In the genomic region with DNA sequence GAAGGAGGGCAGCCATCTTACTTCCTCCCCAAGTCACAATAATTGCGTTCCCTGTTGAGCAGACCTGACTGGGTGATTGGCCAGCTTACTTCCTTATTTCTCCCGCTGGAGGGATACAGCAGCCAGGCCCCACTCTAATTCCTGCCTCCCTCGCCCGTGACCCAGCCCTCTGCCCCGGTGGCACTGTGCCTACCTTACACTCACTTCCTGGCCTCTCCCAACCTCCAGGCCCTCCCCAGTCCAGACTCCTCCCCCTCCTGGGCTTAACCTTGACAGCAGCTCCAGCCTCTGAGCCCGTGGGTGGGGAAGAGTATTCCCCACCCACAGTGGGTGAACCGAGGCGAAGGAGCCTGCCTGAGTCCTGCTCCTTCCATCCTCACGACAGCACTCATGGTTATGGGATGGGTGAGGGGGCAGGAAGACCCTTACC, we compare ENCODE assay signal across 8 cellular contexts. TPM values are rescaled to one million over a fixed set of nuclear protein-coding genes. Genes with fewer than 3 reads are reported as not detected.
DNase-seq lines count a peak whose midpoint lies in the region; ATAC-seq, FAIRE-seq and TF ChIP-seq lines count a peak whose summit lies in the region.

No MANE protein-coding gene starts in this region.

- intact Hi-C loops in endothelial cell of umbilical vein (cut with micrococcal nuclease) = loop anchor here (5.0 to 10.0 kb wide), 2 partner anchors 125 to 262 kb away; a partner anchor contains a TSS

- H3K27ac ChIP-seq in HEK293 (ENCODE audit: extremely low read depth, low read depth, low read length) = no peak overlapping the region
- H3K27ac ChIP-seq in endothelial cell of umbilical vein (ENCODE audit: insufficient read depth, low read depth, low read length) = peak overlapping the region; percentile 42
- H3K27ac ChIP-seq in rectal smooth muscle tissue (ENCODE audit: low read depth, low read length) = no peak overlapping the region

- H3K36me3 ChIP-seq in HEK293 (ENCODE audit: control insufficient read depth in 2 of 2, insufficient read depth in 1 of 2, low read length in 2 of 2) (peaks cover 8 to 49% of the 10 kb centered on the region in 2 experiments; a peak in 2 of 3 replicates), endothelial cell of umbilical vein (ENCODE audit: control insufficient read depth in 2 of 2, extremely low read depth in 1 of 2, insufficient read depth in 2 of 2, low read length in 2 of 2) (peaks cover 11 to 27% of the 10 kb centered on the region in 2 experiments), rectal smooth muscle tissue (ENCODE audit: control insufficient read depth, insufficient read depth, low read length) (peaks cover 23% of the 10 kb centered on the region)

- H3K9ac ChIP-seq in endothelial cell of umbilical vein (replicated peaks; ENCODE audit: extremely low read depth, insufficient read depth, low read length) = no peak overlapping the region
- H3K9ac ChIP-seq in rectal smooth muscle tissue (ENCODE audit: low read length) = no peak overlapping the region

- H3K4me3 ChIP-seq in HEK293 (ENCODE audit: low read depth, low read length) = no peak overlapping the region
- H3K4me3 ChIP-seq in endothelial cell of umbilical vein (replicated peaks in 1 of 3; ENCODE audit: insufficient read depth in 1 of 3, low read depth in 1 of 3, low read length in 3 of 3) = no peak overlapping the region
- H3K4me3 ChIP-seq in rectal smooth muscle tissue (ENCODE audit: low read length) = peak overlapping the region; percentile 49

- H3K4me2 ChIP-seq in endothelial cell of umbilical vein (ENCODE audit: insufficient read depth, low read length) = no peak overlapping the region

- TF ChIP-seq POLR2A in endothelial cell of umbilical vein (IDR thresholded peaks at IDR 0.05; ENCODE audit: low read depth, low read length) = no peak

- no peaks in the 10 kb centered on the region for H3K9me1 ChIP-seq in endothelial cell of umbilical vein (replicated peaks; ENCODE audit: control insufficient read depth, extremely low read depth, insufficient read depth, low read length)

- POLR2A ChIA-PET in HEK293 (lab: Yijun Ruan, JAX) = interaction anchor here (0.6 kb wide), 1 partner anchor 276 kb away, joined by 4 read pairs; no protein-coding TSS in a partner anchor
- POLR2A ChIA-PET in endothelial cell of umbilical vein (lab: Charles Lee) = interaction anchor here (0.9 kb wide), 1 partner anchor 147 kb away, joined by 3 read pairs; no protein-coding TSS in a partner anchor

- H4K20me1 ChIP-seq in endothelial cell of umbilical vein (replicated peaks; ENCODE audit: control insufficient read depth, extremely low read depth, insufficient read depth, low read length) = no peaks in the 10 kb centered on the region

- FAIRE-seq in endothelial cell of umbilical vein (lab: Jason Lieb, UNC) = peak; percentile 67

- BruUV-seq in endothelial cell of umbilical vein (replicated peaks; lab: Mats Ljungman, UMichigan) = no TSS peak

- H3K4me1 ChIP-seq in HEK293 (ENCODE audit: control insufficient read depth, insufficient read depth, low read length) (no peaks in the 10 kb centered on the region), endothelial cell of umbilical vein (ENCODE audit: control insufficient read depth, extremely low read depth, insufficient read depth, low read length) (peaks cover 17% of the 10 kb centered on the region), rectal smooth muscle tissue (ENCODE audit: control insufficient read depth, insufficient read depth, low read length) (peaks cover 5% of the 10 kb centered on the region)

- no peak for ATAC-seq in HG02610 (IDR thresholded peaks at IDR 0.05; ENCODE audit: unreplicated experiment)

- H3K27me3 ChIP-seq in endothelial cell of umbilical vein (ENCODE audit: control insufficient read depth in 2 of 2, insufficient read depth in 2 of 2, low read length in 2 of 2) (no peaks in the 10 kb centered on the region), rectal smooth muscle tissue (ENCODE audit: control insufficient read depth, insufficient read depth, low read length) (no peaks in the 10 kb centered on the region)

- peak overlapping the region; percentile 41 for H2AFZ ChIP-seq in endothelial cell of umbilical vein (ENCODE audit: low read depth, low read length)

- peaks cover 31% of the 10 kb centered on the region for H3K79me2 ChIP-seq in endothelial cell of umbilical vein (ENCODE audit: control insufficient read depth, insufficient read depth, low read length)

- dilution Hi-C loops in endothelial cell of umbilical vein (cut with MboI; ENCODE audit: extremely low pct_ligation_motif_present, low sequenced_read_pairs) = no loop called here

- TF ChIP-seq CTCF in HEK293 (tag by site-specific recombination; IDR thresholded peaks at IDR 0.05) (no peak), endothelial cell of umbilical vein (IDR thresholded peaks at IDR 0.05; ENCODE audit: extremely low read depth in 1 of 2, insufficient read depth in 1 of 2, low read depth in 1 of 2, low read length in 2 of 2) (no peak)

- in situ Hi-C loops in SK-MEL-5 (cut with HindIII; ENCODE audit: low pct_unique_long_range_greater_than_20kb, low sequenced_read_pairs) = no loop called here

- no peaks in the 10 kb centered on the region for H3K9me3 ChIP-seq in HEK293 (ENCODE audit: control insufficient read depth, insufficient read depth, low read depth, low read length)
- no peaks in the 10 kb centered on the region for H3K9me3 ChIP-seq in endothelial cell of umbilical vein (replicated peaks; ENCODE audit: control insufficient read depth, insufficient read depth, low read length)

- DNase-seq in SK-MEL-5 (ENCODE audit: low read depth, low spot score) (peak; percentile 27), endothelial cell of umbilical vein (ENCODE audit: low read depth, low spot score) (no peak), NCI-H1092 treated with DMSO at 0.1 percent for 48 hours (lab: John Stamatoyannopoulos, UW) (no peak), AG20443 (ENCODE audit: low spot score) (no peak), NAMALWA (ENCODE audit: low spot score) (no peak)

- CTCF ChIA-PET in HEK293 (lab: Yijun Ruan, JAX) (interaction anchor here (0.6 to 0.7 kb wide), 2 partner anchors 8 to 455 kb away, joined by 3 to 4 read pairs; no protein-coding TSS in a partner anchor), endothelial cell of umbilical vein (lab: Charles Lee) (interaction anchor here (1.1 kb wide), 1 partner anchor 120 kb away, joined by 3 read pairs; no protein-coding TSS in a partner anchor)

TF ChIP-seq in endothelial cell of umbilical vein, 7 proteins besides CTCF, POLR2A, EP300 and RAD21:
- peak; percentile 41 for TF ChIP-seq POLR2AphosphoS5 (IDR thresholded peaks at IDR 0.05; ENCODE audit: insufficient read depth, low read depth, low read length)
- TF ChIP-seq, protein P1, sequence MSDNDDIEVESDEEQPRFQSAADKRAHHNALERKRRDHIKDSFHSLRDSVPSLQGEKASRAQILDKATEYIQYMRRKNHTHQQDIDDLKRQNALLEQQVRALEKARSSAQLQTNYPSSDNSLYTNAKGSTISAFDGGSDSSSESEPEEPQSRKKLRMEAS (IDR thresholded peaks at IDR 0.05; ENCODE audit: insufficient read depth, insufficient read length) = no peak

RNA-seq across cellular contexts. Expression of a gene that starts 3.0 kb away (rescaled TPM):
- total RNA-seq in SK-MEL-5 (2014; rRNA removed; shearing (Covaris generic)) = 11.2 and 11.9 TPM in 2 replicates
- 25.0 and 30.8 TPM in 2 replicates for polyA plus RNA-seq in SK-MEL-5 (2015; cell fraction: cytosol; rRNA removed)
- polyA plus RNA-seq in SK-MEL-5 (2015; cell fraction: nucleus; rRNA removed) = 18.3 and 24.2 TPM in 2 replicates
- 25.4 and 27.5 TPM in 2 replicates for total RNA-seq in endothelial cell of umbilical vein
- 37.1 and 39.8 TPM in 2 replicates for polyA plus RNA-seq in endothelial cell of umbilical vein
- 24.6 and 27.6 TPM in 2 replicates for polyA plus RNA-seq in endothelial cell of umbilical vein (2011; cell fraction: cytosol; rRNA removed)
- polyA plus RNA-seq in endothelial cell of umbilical vein (2011; cell fraction: nucleus; rRNA removed) = 15.3 and 17.0 TPM in 2 replicates
- 29.1 and 30.7 TPM in 2 replicates for polyA plus RNA-seq in endothelial cell of umbilical vein (2012)
- polyA minus RNA-seq in endothelial cell of umbilical vein = 32.9 and 34.5 TPM in 2 replicates
- polyA minus RNA-seq in endothelial cell of umbilical vein (2011; cell fraction: cytosol; rRNA and poly(A)+ RNA removed) = 19.3 TPM
- polyA minus RNA-seq in endothelial cell of umbilical vein (2011; cell fraction: nucleus; rRNA and poly(A)+ RNA removed) = 6.8 and 7.2 TPM in 2 replicates

RNA-seq across cellular contexts. Expression of a gene that starts 44.0 kb away (rescaled TPM):
- total RNA-seq in SK-MEL-5 (2014; rRNA removed; shearing (Covaris generic)) = 4.2 and 4.3 TPM in 2 replicates
- polyA plus RNA-seq in SK-MEL-5 (2015; cell fraction: cytosol; rRNA removed) = 9.7 and 14.3 TPM in 2 replicates
- polyA plus RNA-seq in SK-MEL-5 (2015; cell fraction: nucleus; rRNA removed) = 30.6 and 38.3 TPM in 2 replicates
- total RNA-seq in endothelial cell of umbilical vein = 40.5 and 52.2 TPM in 2 replicates
- 28.8 and 31.9 TPM in 2 replicates for polyA plus RNA-seq in endothelial cell of umbilical vein
- polyA plus RNA-seq in endothelial cell of umbilical vein (2011; cell fraction: cytosol; rRNA removed) = 21.2 and 23.9 TPM in 2 replicates
- polyA plus RNA-seq in endothelial cell of umbilical vein (2011; cell fraction: nucleus; rRNA removed) = 168 and 176 TPM in 2 replicates
- polyA plus RNA-seq in endothelial cell of umbilical vein (2012) = 31.8 and 34.2 TPM in 2 replicates
- 46.8 and 51.3 TPM in 2 replicates for polyA minus RNA-seq in endothelial cell of umbilical vein
- 53.1 TPM for polyA minus RNA-seq in endothelial cell of umbilical vein (2011; cell fraction: cytosol; rRNA and poly(A)+ RNA removed)
- 40.9 and 48.2 TPM in 2 replicates for polyA minus RNA-seq in endothelial cell of umbilical vein (2011; cell fraction: nucleus; rRNA and poly(A)+ RNA removed)
